ENCODE assay signal across 18 cellular contexts in the genomic region with DNA sequence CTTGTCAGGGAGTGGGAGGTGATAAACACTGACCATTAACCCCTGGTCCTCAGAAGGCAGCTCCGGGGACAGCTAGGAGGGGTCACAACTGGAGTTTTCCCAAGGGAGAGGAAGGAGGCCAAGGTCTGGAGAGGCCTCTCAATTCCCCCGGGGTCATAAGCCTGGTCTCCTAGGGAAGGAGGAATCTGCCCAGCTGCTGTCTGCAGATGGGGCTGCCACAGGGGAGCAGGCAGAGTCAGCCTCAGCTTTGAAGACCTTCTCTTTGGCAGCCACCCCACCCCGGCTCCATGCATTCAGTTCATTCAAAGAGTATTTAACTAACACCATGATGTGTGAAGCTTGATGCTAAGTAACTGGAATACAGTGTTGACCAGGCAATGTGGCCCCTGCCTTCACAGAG.
DNase-seq lines count a peak whose midpoint lies in the region; ATAC-seq and TF ChIP-seq lines count a peak whose summit lies in the region.
"Had no signal": no experiment of that assay in that cellular context is flagged by ENCODE, and none has a peak within 500 bp of the region (broad histone marks: within the 10 kb centered on the region; RNA-seq: fewer than 3 reads in every experiment).

No MANE protein-coding gene starts in this region.

- intact Hi-C loops in CD8-positive, alpha-beta T cell (cut with DNase I, micrococcal nuclease), result loop anchor here (5.0 to 10.0 kb wide), 2 partner anchors 72 to 105 kb away; partner anchors contain the start of genes HSPA9 (in 2 of the 2) and CTNNA1 (in 1 of the 2)

- no peak for ATAC-seq in stimulated activated naive B cell treated with anti-CD40 and anti-IgM and Interleukin-4, amounts not matched to agents 10 μg/mL and 1 μg/mL and 100 μg/mL, for 72 hours (replicated peaks)
- ATAC-seq in CD8-positive, alpha-beta T cell, result no peak
- ATAC-seq: esophagus mucosa; naive thymus-derived CD4-positive, alpha-beta T cell had no signal

- H3K27ac ChIP-seq in iPS-18a (ENCODE audit: low read length), result no peak overlapping the region
- H3K27ac ChIP-seq in CD8-positive, alpha-beta T cell (ENCODE audit: low read depth, low read length), result no peak overlapping the region
- H3K27ac ChIP-seq: cardiac muscle cell, HL-60, transverse colon had no signal

- no peaks in the 10 kb centered on the region for H3K9me3 ChIP-seq in iPS-18a (ENCODE audit: control insufficient read depth, low read depth, low read length)
- no peaks in the 10 kb centered on the region for H3K9me3 ChIP-seq in CD8-positive, alpha-beta T cell (ENCODE audit: low read length)
- H3K9me3 ChIP-seq: transverse colon had no signal

- H3K36me3 Mint-ChIP-seq in stimulated activated naive B cell treated with anti-CD40 and anti-IgM and Interleukin-4, amounts not matched to agents 10 μg/mL and 1 μg/mL and 100 μg/mL, for 72 hours, result no peaks in the 10 kb centered on the region
- no peaks in the 10 kb centered on the region for H3K36me3 Mint-ChIP-seq in CD8-positive, alpha-beta T cell
- H3K36me3 Mint-ChIP-seq: naive thymus-derived CD4-positive, alpha-beta T cell had no signal

- peak overlapping the region in 1 of 2 donors; percentile 41 for H3K4me3 Mint-ChIP-seq in stimulated activated naive B cell treated with anti-CD40 and anti-IgM and Interleukin-4, amounts not matched to agents 10 μg/mL and 1 μg/mL and 100 μg/mL, for 72 hours
- no peak overlapping the region for H3K4me3 Mint-ChIP-seq in CD8-positive, alpha-beta T cell

- peaks cover 19% of the 10 kb centered on the region for H3K4me1 ChIP-seq in iPS-18a (ENCODE audit: control insufficient read depth, low read depth, low read length)
- peaks cover 13% of the 10 kb centered on the region for H3K4me1 ChIP-seq in CD8-positive, alpha-beta T cell (ENCODE audit: insufficient read depth, low read length)
- H3K4me1 ChIP-seq: transverse colon had no signal

- H3K4me1 Mint-ChIP-seq in stimulated activated naive B cell treated with anti-CD40 and anti-IgM and Interleukin-4, amounts not matched to agents 10 μg/mL and 1 μg/mL and 100 μg/mL, for 72 hours, result peaks cover 42 to 46% of the 10 kb centered on the region in 2 donors
- H3K4me1 Mint-ChIP-seq in CD8-positive, alpha-beta T cell (ENCODE audit: low read depth), result peaks cover 20% of the 10 kb centered on the region

- peak overlapping the region; percentile 16 for H3K4me3 ChIP-seq in iPS-18a (ENCODE audit: low read length)
- no peak overlapping the region for H3K4me3 ChIP-seq in CD8-positive, alpha-beta T cell (ENCODE audit: low read depth, low read length)
- H3K4me3 ChIP-seq: cardiac muscle cell, lung, transverse colon had no signal

- peak; percentile 24 for DNase-seq in NCI-H1694 (lab: John Stamatoyannopoulos, UW)
- no peak for DNase-seq in NCI-H1694 treated with DMSO at 0.1 percent for 48 hours (lab: John Stamatoyannopoulos, UW)
- peak; percentile 58 for DNase-seq in NCI-H526 treated with DMSO at 0.1 percent for 48 hours (lab: John Stamatoyannopoulos, UW)
- peak; percentile 11 for DNase-seq in stimulated activated naive B cell treated with anti-CD40 and anti-IgM and Interleukin-4, amounts not matched to agents 10 μg/mL and 1 μg/mL and 100 μg/mL, for 72 hours
- DNase-seq in CD8-positive, alpha-beta T cell, result no peak
- DNase-seq in NCI-H1417 (lab: John Stamatoyannopoulos, UW), result no peak
- no peak for DNase-seq in COR-L47 (lab: John Stamatoyannopoulos, UW)
- DNase-seq: immature natural killer cell; KG1; naive thymus-derived CD4-positive, alpha-beta T cell; transverse colon had no signal

- peaks cover 32 to 56% of the 10 kb centered on the region in 2 donors for H3K27me3 Mint-ChIP-seq in stimulated activated naive B cell treated with anti-CD40 and anti-IgM and Interleukin-4, amounts not matched to agents 10 μg/mL and 1 μg/mL and 100 μg/mL, for 72 hours
- H3K27me3 Mint-ChIP-seq in CD8-positive, alpha-beta T cell (ENCODE audit: low read depth), result peaks cover 91% of the 10 kb centered on the region

- H3K9me3 Mint-ChIP-seq in stimulated activated naive B cell treated with anti-CD40 and anti-IgM and Interleukin-4, amounts not matched to agents 10 μg/mL and 1 μg/mL and 100 μg/mL, for 72 hours, result no peaks in the 10 kb centered on the region
- no peaks in the 10 kb centered on the region for H3K9me3 Mint-ChIP-seq in CD8-positive, alpha-beta T cell
- H3K9me3 Mint-ChIP-seq: activated T-helper 2 cell treated with anti-CD3 and anti-CD28 coated beads, Interferon-gamma antibody, Interleukin-2, Interleukin-4, amounts not matched to agents 10 μg/mL and 5 μg/mL and 100 μg/mL, durations not matched to agents 14 hours and 24 hours and 36 hours had no signal

- CTCF ChIA-PET in CD8-positive, alpha-beta T cell (lab: Charles Lee), result interaction anchor here (0.6 to 1.3 kb wide), 2 partner anchors 8 to 84 kb away, joined by 5 read pairs; no protein-coding TSS in a partner anchor

- TF ChIP-seq CTCF in CD8-positive, alpha-beta T cell (IDR thresholded peaks at IDR 0.05), result no peak

- no peaks in the 10 kb centered on the region for H3K27me3 ChIP-seq in iPS-18a (ENCODE audit: control insufficient read depth, insufficient read depth, low read length)
- H3K27me3 ChIP-seq in CD8-positive, alpha-beta T cell (ENCODE audit: insufficient read depth, low read length), result peaks cover 73% of the 10 kb centered on the region
- H3K27me3 ChIP-seq: cardiac muscle cell had no signal

- no peak overlapping the region for H3K9ac ChIP-seq in iPS-18a (ENCODE audit: low read length)

- POLR2A ChIA-PET in CD8-positive, alpha-beta T cell (lab: Charles Lee), result interaction anchor here (0.8 kb wide), 1 partner anchor 27 kb away, joined by 4 read pairs; no protein-coding TSS in a partner anchor

- H3K27ac Mint-ChIP-seq in stimulated activated naive B cell treated with anti-CD40 and anti-IgM and Interleukin-4, amounts not matched to agents 10 μg/mL and 1 μg/mL and 100 μg/mL, for 72 hours, result no peak overlapping the region
- no peak overlapping the region for H3K27ac Mint-ChIP-seq in CD8-positive, alpha-beta T cell
- H3K27ac Mint-ChIP-seq: activated T-helper 2 cell treated with anti-CD3 and anti-CD28 coated beads, Interferon-gamma antibody, Interleukin-2, Interleukin-4, amounts not matched to agents 10 μg/mL and 5 μg/mL and 100 μg/mL, durations not matched to agents 14 hours and 24 hours and 36 hours; immature natural killer cell; naive thymus-derived CD4-positive, alpha-beta T cell; progenitor cell of endocrine pancreas had no signal

- H3K36me3 ChIP-seq in iPS-18a (ENCODE audit: control insufficient read depth, low read depth, low read length), result no peaks in the 10 kb centered on the region
- H3K36me3 ChIP-seq in CD8-positive, alpha-beta T cell (ENCODE audit: insufficient read depth, low read length), result no peaks in the 10 kb centered on the region
- H3K36me3 ChIP-seq: cardiac muscle cell, transverse colon had no signal

Comparison
In these comparisons a context has a peak if more than half of its experiments do, and no peak if none do; other contexts are left out.
1. DNase-seq: peak in NCI-H1694 (single experiment), NCI-H526 treated with DMSO at 0.1 percent for 48 hours (single experiment) and stimulated activated naive B cell treated with anti-CD40 and anti-IgM and Interleukin-4, amounts not matched to agents 10 μg/mL and 1 μg/mL and 100 μg/mL, for 72 hours (single experiment); none in NCI-H1694 treated with DMSO at 0.1 percent for 48 hours (single experiment), CD8-positive, alpha-beta T cell (0 of 7), NCI-H1417 (0 of 3) and COR-L47 (single experiment).